Comparison of ENCODE assay signal across 19 cellular contexts in genomic region chr5:148732692-148733091, GRCh38.
"Had no signal": no experiment of that assay in that cellular context is flagged by ENCODE, and none has a peak within 500 bp of the region (broad histone marks: within the 10 kb centered on the region; RNA-seq: fewer than 3 reads in every experiment).

No MANE protein-coding gene starts in this region.

- H3K27me3 ChIP-seq: heart left ventricle, transverse colon had no signal

- H3K36me3 Mint-ChIP-seq: activated CD4-positive, alpha-beta memory T cell treated with anti-CD3 and anti-CD28 coated beads for 36 hours; activated CD8-positive, alpha-beta memory T cell treated with anti-CD3 and anti-CD28 coated beads, Interleukin-2, amount 10 ng/mL, durations not matched to agents 7 days and 5 days; activated naive CD4-positive, alpha-beta T cell treated with anti-CD3 and anti-CD28 coated beads, Interleukin-2, amount 10 ng/mL, durations not matched to agents 7 days and 5 days; immature natural killer cell had no signal

- H3K36me3 ChIP-seq: heart left ventricle, transverse colon, WERI-Rb-1 had no signal

- ATAC-seq: activated CD4-positive, alpha-beta T cell treated with anti-CD3 and anti-CD28 coated beads for 36 hours; activated CD8-positive, alpha-beta memory T cell treated with anti-CD3 and anti-CD28 coated beads, Interleukin-2, amount 10 ng/mL, durations not matched to agents 7 days and 5 days; effector memory CD8-positive, alpha-beta T cell; heart left ventricle had no signal

- H3K9me3 ChIP-seq: heart left ventricle, transverse colon had no signal

- H3K4me3 ChIP-seq: heart left ventricle, transverse colon had no signal

- H3K27ac Mint-ChIP-seq: activated CD4-positive, alpha-beta memory T cell treated with anti-CD3 and anti-CD28 coated beads for 36 hours; activated CD4-positive, alpha-beta T cell treated with anti-CD3 and anti-CD28 coated beads for 36 hours; activated naive CD4-positive, alpha-beta T cell treated with anti-CD3 and anti-CD28 coated beads, Interleukin-2, amount 10 ng/mL, durations not matched to agents 7 days and 5 days; activated T-helper 2 cell treated with anti-CD3 and anti-CD28 coated beads, Interferon-gamma antibody, Interleukin-2, Interleukin-4, amounts not matched to agents 10 μg/mL and 5 μg/mL and 100 μg/mL, durations not matched to agents 14 hours and 24 hours and 36 hours; dendritic cell treated with granulocyte-macrophage colony-stimulating factor and Interleukin-4, amounts not matched to agents 40 ng/mL and 50 ng/mL, for 4 days; immature natural killer cell; nephron had no signal

- DNase-seq: activated CD4-positive, alpha-beta memory T cell treated with anti-CD3 and anti-CD28 coated beads for 36 hours; activated CD4-positive, alpha-beta T cell treated with anti-CD3 and anti-CD28 coated beads for 36 hours; activated CD8-positive, alpha-beta memory T cell treated with anti-CD3 and anti-CD28 coated beads, Interleukin-2, amount 10 ng/mL, durations not matched to agents 7 days and 5 days; activated naive CD4-positive, alpha-beta T cell treated with anti-CD3 and anti-CD28 coated beads, Interleukin-2, amount 10 ng/mL, durations not matched to agents 7 days and 5 days; activated T-cell treated with anti-CD3 and anti-CD28 coated beads, Interleukin-2, amount 50 U/mL, for 1 hour; effector memory CD8-positive, alpha-beta T cell; foreskin melanocyte; heart left ventricle; immature natural killer cell; nucleus accumbens; stimulated activated CD4-positive, alpha-beta T cell treated with anti-CD3 and anti-CD28 coated beads, Interleukin-2, amount 100 ng/mL, for 48 hours; stimulated activated naive CD4-positive, alpha-beta T cell; T-helper 9 cell; transverse colon; WERI-Rb-1 had no signal

- H3K27ac ChIP-seq: epithelial cell of prostate, heart left ventricle, transverse colon, WERI-Rb-1 had no signal

- H3K9me3 Mint-ChIP-seq: activated CD4-positive, alpha-beta memory T cell treated with anti-CD3 and anti-CD28 coated beads for 36 hours; activated naive CD4-positive, alpha-beta T cell treated with anti-CD3 and anti-CD28 coated beads, Interleukin-2, amount 10 ng/mL, durations not matched to agents 7 days and 5 days; activated T-helper 2 cell treated with anti-CD3 and anti-CD28 coated beads, Interferon-gamma antibody, Interleukin-2, Interleukin-4, amounts not matched to agents 10 μg/mL and 5 μg/mL and 100 μg/mL, durations not matched to agents 14 hours and 24 hours and 36 hours; dendritic cell treated with granulocyte-macrophage colony-stimulating factor and Interleukin-4, amounts not matched to agents 40 ng/mL and 50 ng/mL, for 4 days; effector memory CD8-positive, alpha-beta T cell; immature natural killer cell; nephron had no signal

- H3K4me3 Mint-ChIP-seq: activated CD4-positive, alpha-beta memory T cell treated with anti-CD3 and anti-CD28 coated beads for 36 hours; activated CD4-positive, alpha-beta T cell treated with anti-CD3 and anti-CD28 coated beads for 36 hours; activated naive CD4-positive, alpha-beta T cell treated with anti-CD3 and anti-CD28 coated beads, Interleukin-2, amount 10 ng/mL, durations not matched to agents 7 days and 5 days; dendritic cell treated with granulocyte-macrophage colony-stimulating factor and Interleukin-4, amounts not matched to agents 40 ng/mL and 50 ng/mL, for 4 days; immature natural killer cell; nephron had no signal

- H3K4me1 Mint-ChIP-seq: immature natural killer cell had no signal
